ENCODE assay signal across 20 cellular contexts in the genomic region with DNA sequence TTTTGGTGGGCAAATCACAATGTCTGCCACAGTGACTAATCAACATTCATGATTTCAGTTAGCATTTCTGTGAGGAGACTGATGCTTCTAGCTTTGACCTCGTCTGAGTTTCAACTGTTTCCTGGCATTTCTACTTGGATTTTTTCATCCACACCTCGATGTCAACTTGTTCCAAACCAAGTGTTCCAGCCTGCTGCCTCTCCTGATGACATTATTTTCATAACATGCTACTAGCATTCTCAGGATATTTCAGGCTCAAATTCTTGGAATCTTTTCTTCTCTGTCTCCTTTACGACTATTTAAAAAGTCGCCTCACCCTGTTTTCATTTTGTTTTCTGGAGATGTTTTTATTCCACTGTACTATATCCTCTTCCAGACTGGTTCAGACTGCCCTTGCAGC.
"Had no signal": no experiment of that assay in that cellular context is flagged by ENCODE, and none has a peak within 500 bp of the region (broad histone marks: within the 10 kb centered on the region; RNA-seq: fewer than 3 reads in every experiment).

No MANE protein-coding gene starts in this region.

- H3K4me3 Mint-ChIP-seq: activated B cell treated with CpG ODN at 0.5 μM for 24 hours; central memory CD8-positive, alpha-beta T cell; naive thymus-derived CD4-positive, alpha-beta T cell; stimulated activated memory B cell treated with anti-CD40 and anti-IgM and Interleukin-4, amounts not matched to agents 10 μg/mL and 1 μg/mL and 100 μg/mL, for 72 hours had no signal

- H3K4me1 ChIP-seq: heart right ventricle, left ventricle myocardium inferior, pancreas, right lobe of liver, spleen had no signal

- H3K27me3 Mint-ChIP-seq: central memory CD8-positive, alpha-beta T cell; naive thymus-derived CD4-positive, alpha-beta T cell had no signal

- H3K4me3 ChIP-seq: coronary artery, heart right ventricle, left ventricle myocardium inferior, pancreas, right lobe of liver, spleen had no signal

- H3K36me3 Mint-ChIP-seq: naive thymus-derived CD4-positive, alpha-beta T cell; stimulated activated memory B cell treated with anti-CD40 and anti-IgM and Interleukin-4, amounts not matched to agents 10 μg/mL and 1 μg/mL and 100 μg/mL, for 72 hours had no signal

- H3K36me3 ChIP-seq: heart right ventricle, left ventricle myocardium inferior, pancreas, right lobe of liver, spleen had no signal

- H3K27me3 ChIP-seq: heart right ventricle, pancreas, right lobe of liver, spleen had no signal

- H3K4me1 Mint-ChIP-seq: activated B cell treated with CpG ODN at 0.5 μM for 24 hours had no signal

- DNase-seq: activated B cell treated with CpG ODN at 0.5 μM for 24 hours; activated CD4-positive, alpha-beta T cell treated with anti-CD3 and anti-CD28 coated beads for 48 hours; anterior cingulate cortex; erythroblast; heart right ventricle; kidney glomerular epithelial cell; left ventricle myocardium inferior; mammary epithelial cell; naive thymus-derived CD4-positive, alpha-beta T cell; pancreas; right lobe of liver; spleen; stimulated activated CD4-positive, alpha-beta T cell treated with anti-CD3 and anti-CD28 coated beads, Interleukin-4, amount 100 ng/mL, for 4 hours; substantia nigra; T-helper 1 cell; T-helper 9 cell; trophoblast cell had no signal

- FAIRE-seq: pancreas had no signal

- H3K9me3 Mint-ChIP-seq: activated B cell treated with CpG ODN at 0.5 μM for 24 hours; central memory CD8-positive, alpha-beta T cell; naive thymus-derived CD4-positive, alpha-beta T cell; stimulated activated memory B cell treated with anti-CD40 and anti-IgM and Interleukin-4, amounts not matched to agents 10 μg/mL and 1 μg/mL and 100 μg/mL, for 72 hours had no signal

- ATAC-seq: heart right ventricle; naive thymus-derived CD4-positive, alpha-beta T cell; pancreas; right lobe of liver; stimulated activated memory B cell treated with anti-CD40 and anti-IgM and Interleukin-4, amounts not matched to agents 10 μg/mL and 1 μg/mL and 100 μg/mL, for 72 hours had no signal

- H3K9me3 ChIP-seq: pancreas, right lobe of liver had no signal

- H3K27ac Mint-ChIP-seq: activated B cell treated with CpG ODN at 0.5 μM for 24 hours; naive thymus-derived CD4-positive, alpha-beta T cell; stimulated activated memory B cell treated with anti-CD40 and anti-IgM and Interleukin-4, amounts not matched to agents 10 μg/mL and 1 μg/mL and 100 μg/mL, for 72 hours had no signal

- H3K27ac ChIP-seq: heart right ventricle, left ventricle myocardium inferior, pancreas, right lobe of liver, spleen had no signal
